Comparison of ENCODE assay signal across 21 cellular contexts in genomic region chr11:130533113-130533803, GRCh38.
DNase-seq lines count a peak whose midpoint lies in the region; ATAC-seq and TF ChIP-seq lines count a peak whose summit lies in the region.
"Had no signal": no experiment of that assay in that cellular context is flagged by ENCODE, and none has a peak within 500 bp of the region (broad histone marks: within the 10 kb centered on the region; RNA-seq: fewer than 3 reads in every experiment).

No MANE protein-coding gene starts in this region.

- DNase-seq in breast epithelium (ENCODE audit: low spot score in 2 of 2) (peak in 1 of 2 donors; percentile 69), mammary epithelial cell (no peak), NCI-H526 (lab: John Stamatoyannopoulos, UW) (peak; percentile 59 to 73), kidney glomerular epithelial cell (lab: John Stamatoyannopoulos, UW) (peak; percentile 42), SW 1271 (lab: John Stamatoyannopoulos, UW) (no peak)
- DNase-seq in activated CD4-positive, alpha-beta T cell treated with anti-CD3 and anti-CD28 coated beads, Interleukin-2, amount 50 U/mL, for 48 hours = no peak
- DNase-seq: activated CD4-positive, alpha-beta T cell treated with anti-CD3 and anti-CD28 coated beads for 48 hours; activated naive CD4-positive, alpha-beta T cell; activated T-cell treated with anti-CD3 and anti-CD28 coated beads, Interleukin-2, amount 50 U/mL, for 4 hours; effector CD4-positive, alpha-beta T cell; NCI-H1436 treated with DMSO at 0.1 percent for 48 hours; PC-9; psoas muscle; SHP77; small intestine; stimulated activated CD4-positive, alpha-beta T cell treated with anti-CD3 and anti-CD28 coated beads, Interleukin-1b, Interleukin-23, amount 100 ng/mL, for 48 hours; T-helper 17 cell had no signal

- no peak for TF ChIP-seq POLR2A in breast epithelium (IDR thresholded peaks at IDR 0.05)

- intact Hi-C loops in breast epithelium (cut with DNase I; ENCODE audit: low total_unique reads) = loop anchor here (2.0 kb wide), 1 partner anchor 62 kb away; no protein-coding TSS in a partner anchor
- intact Hi-C loops in mammary epithelial cell (cut with micrococcal nuclease) = no loop called here

- no TSS peak for BruUV-seq in mammary epithelial cell (replicated peaks; lab: Mats Ljungman, UMichigan)

- H3K9ac ChIP-seq in mammary epithelial cell (ENCODE audit: insufficient read depth, low read length) = no peak overlapping the region

- H2AFZ ChIP-seq in mammary epithelial cell (ENCODE audit: low read depth, low read length) = no peak overlapping the region
- H2AFZ ChIP-seq: PC-9 had no signal

- H3K4me3 ChIP-seq in breast epithelium = no peak overlapping the region
- no peak overlapping the region for H3K4me3 ChIP-seq in mammary epithelial cell (replicated peaks in 1 of 3; ENCODE audit: insufficient read depth in 1 of 3, low read depth in 2 of 3, low read length in 3 of 3)
- H3K4me3 ChIP-seq: PC-9, psoas muscle had no signal

- in situ Hi-C loops in mammary epithelial cell (cut with MboI; ENCODE audit: low sequenced_read_pairs in 2 of 2) = no loop called here

- no peak overlapping the region for H3K4me2 ChIP-seq in mammary epithelial cell (ENCODE audit: insufficient read depth, low read depth, low read length)
- H3K4me2 ChIP-seq: PC-9 had no signal

- CTCF ChIA-PET in mammary epithelial cell (lab: Charles Lee; ENCODE audit: low non-redundant PET) = no interaction called here

- H3K9me3 ChIP-seq in breast epithelium = no peaks in the 10 kb centered on the region
- no peaks in the 10 kb centered on the region for H3K9me3 ChIP-seq in mammary epithelial cell (replicated peaks; ENCODE audit: insufficient read depth, low read length)
- H3K9me3 ChIP-seq: neutrophil, psoas muscle had no signal

- H3K4me1 ChIP-seq in breast epithelium (no peaks in the 10 kb centered on the region), mammary epithelial cell (ENCODE audit: insufficient read depth, low read length) (peaks cover 9% of the 10 kb centered on the region)
- H3K4me1 ChIP-seq: psoas muscle had no signal

- no peaks in the 10 kb centered on the region for H4K20me1 ChIP-seq in mammary epithelial cell (ENCODE audit: insufficient read depth, low read length)

- H3K27me3 ChIP-seq in breast epithelium (no peaks in the 10 kb centered on the region), mammary epithelial cell (ENCODE audit: insufficient read depth, low read length) (no peaks in the 10 kb centered on the region)
- H3K27me3 ChIP-seq: neutrophil had no signal

- TF ChIP-seq CTCF in breast epithelium (IDR thresholded peaks at IDR 0.05) (no peak), mammary epithelial cell (conservative IDR thresholded peaks at IDR 0.05 in 1 of 2, IDR thresholded peaks at IDR 0.05 in 1 of 2; ENCODE audit: extremely low read depth in 1 of 2, insufficient read depth in 1 of 2, low read depth in 1 of 2, low read length in 2 of 2) (no peak)

- dilution Hi-C loops in mammary epithelial cell (cut with HindIII; ENCODE audit: low sequenced_read_pairs) = loop anchor here (5.0 kb wide), 1 partner anchor 36 kb away; no protein-coding TSS in a partner anchor

- H3K79me2 ChIP-seq in mammary epithelial cell (ENCODE audit: insufficient read depth, low read length) = no peaks in the 10 kb centered on the region

- H3K27ac ChIP-seq in breast epithelium (peak overlapping the region; percentile 51 to 61), mammary epithelial cell (ENCODE audit: insufficient read depth, low read depth, low read length) (no peak overlapping the region)
- H3K27ac ChIP-seq: epithelial cell of prostate, neutrophil, PC-9, psoas muscle had no signal

- 83% methylated on average over 12 of the region's 12 CpGs for WGBS in mammary epithelial cell (ENCODE audit: low coverage, missing lambda C conversion rate)

- no peaks in the 10 kb centered on the region for H3K36me3 ChIP-seq in breast epithelium
- H3K36me3 ChIP-seq in mammary epithelial cell (ENCODE audit: insufficient read depth, low read length) = no peaks in the 10 kb centered on the region
- H3K36me3 ChIP-seq: neutrophil had no signal

- ATAC-seq in GM21717 (IDR thresholded peaks at IDR 0.05; ENCODE audit: unreplicated experiment) = no peak
- ATAC-seq: activated T-cell treated with anti-CD3 and anti-CD28 coated beads, Interleukin-2, amount 50 U/mL, for 4 hours; psoas muscle; stimulated activated effector memory CD8-positive, alpha-beta T cell treated with anti-CD3 and anti-CD28 coated beads, Interleukin-12 subunit alpha, Interleukin-12 subunit beta, amount 100 ng/mL, for 72 hours; T-helper 17 cell had no signal

Comparison
In these comparisons a context has a peak if more than half of its experiments do, and no peak if none do; other contexts are left out.
1. DNase-seq: peak in NCI-H526 (2 of 2) and kidney glomerular epithelial cell (single experiment); none in mammary epithelial cell (single experiment), activated CD4-positive, alpha-beta T cell treated with anti-CD3 and anti-CD28 coated beads, Interleukin-2, amount 50 U/mL, for 48 hours (0 of 2) and SW 1271 (0 of 2).